ENCODE assay signal across 10 cellular contexts in genomic region chr17:38464251-38464722, GRCh38. TPM values are rescaled to one million over a fixed set of nuclear protein-coding genes. Genes with fewer than 3 reads are reported as not detected.
A peak's percentile ranks its signal among the peaks of the same experiment; 100 is the strongest.
DNase-seq lines count a peak whose midpoint lies in the region; ATAC-seq and TF ChIP-seq lines count a peak whose summit lies in the region.
"Had no signal": no experiment of that assay in that cellular context is flagged by ENCODE, and none has a peak within 500 bp of the region (broad histone marks: within the 10 kb centered on the region; RNA-seq: fewer than 3 reads in every experiment).

No MANE protein-coding gene starts in this region.

- TF ChIP-seq CTCF in H9 (conservative IDR thresholded peaks at IDR 0.05) (no peak), cardiac fibroblast (IDR thresholded peaks at IDR 0.05; ENCODE audit: low read depth, low read length) (no peak)

- peaks cover 10% of the 10 kb centered on the region for H4K20me1 ChIP-seq in H9 (ENCODE audit: control insufficient read depth, insufficient read depth, insufficient read length)

- H3K27me3 ChIP-seq in H9 (ENCODE audit: insufficient read depth, low read length): no peaks in the 10 kb centered on the region

- H3K23ac ChIP-seq in H9 (ENCODE audit: insufficient read length, low read depth, low read length): no peak overlapping the region

- H4K91ac ChIP-seq in H9 (ENCODE audit: insufficient read length, low read depth, low read length): no peak overlapping the region

- H4K5ac ChIP-seq in H9 (ENCODE audit: insufficient read length, low read depth, low read length): no peak overlapping the region

- no peak overlapping the region for H2BK12ac ChIP-seq in H9 (ENCODE audit: insufficient read length, low read depth, low read length)

- no peak overlapping the region for H3K56ac ChIP-seq in H9 (ENCODE audit: insufficient read length, low read depth, low read length)

- no peak overlapping the region for H2BK15ac ChIP-seq in H9 (ENCODE audit: low read depth, low read length)

- H3K79me2 ChIP-seq in H9 (ENCODE audit: insufficient read depth, low read length): peaks cover 3% of the 10 kb centered on the region; the same call in 1 of the 2 replicates

- peaks cover 9 to 13% of the 10 kb centered on the region in 2 experiments for H3K4me1 Mint-ChIP-seq in H9
- H3K4me1 Mint-ChIP-seq: activated CD4-positive, alpha-beta T cell treated with anti-CD3 and anti-CD28 coated beads, Interleukin-2, amount 10 ng/mL, durations not matched to agents 24 days and 14 days; IgD-negative memory B cell had no signal

- H3K4me2 ChIP-seq in H9 (ENCODE audit: insufficient read depth, insufficient read length, low read length): no peak overlapping the region

- H2AFZ ChIP-seq in H9 (ENCODE audit: low read length): no peak overlapping the region

- WGBS in H9 (ENCODE audit: extremely low coverage, insufficient read length, low lambda C conversion rate): no CpG with 5 or more reads among the region's 9 CpGs

- H3K9me3 ChIP-seq in H9 (ENCODE audit: control insufficient read depth, low read depth, low read length): no peaks in the 10 kb centered on the region

- no peak overlapping the region for H3T11ph ChIP-seq in H9 (ENCODE audit: low read length)

- no peaks in the 10 kb centered on the region; a peak in 1 of 5 replicates for H3K9me3 Mint-ChIP-seq in H9
- H3K9me3 Mint-ChIP-seq: activated CD4-positive, alpha-beta T cell treated with anti-CD3 and anti-CD28 coated beads, Interleukin-2, amount 10 ng/mL, durations not matched to agents 24 days and 14 days; IgD-negative memory B cell had no signal

- ATAC-seq in left colon: peak; percentile 20

- H3K4me3 ChIP-seq in cardiac fibroblast (replicated peaks in 1 of 2; ENCODE audit: low read depth in 2 of 2, low read length in 2 of 2): peak overlapping the region in 1 of 2 donors; percentile 63

- intact Hi-C loops in left colon (cut with DNase I, micrococcal nuclease): no loop called here
- intact Hi-C loops in posterior vena cava (cut with DNase I): no loop called here

- H3K79me1 ChIP-seq in H9 (ENCODE audit: insufficient read depth, low read depth, low read length, poor library complexity, severe bottlenecking): no peaks in the 10 kb centered on the region

- no peaks in the 10 kb centered on the region for H3K4me1 ChIP-seq in H9 (ENCODE audit: insufficient read depth, low read length)

- H3K27ac ChIP-seq in H9 (ENCODE audit: insufficient read length, low read depth, low read length) (no peak overlapping the region), substantia nigra (ENCODE audit: low read depth, low read length, poor library complexity, severe bottlenecking) (peak overlapping the region; percentile 92)

- peaks cover 32 to 72% (median 34%) of the 10 kb centered on the region in 3 experiments; a peak in 6 of 7 replicates for H3K36me3 Mint-ChIP-seq in H9 (ENCODE audit: insufficient read depth in 1 of 3, low read depth in 3 of 3)
- H3K36me3 Mint-ChIP-seq: IgD-negative memory B cell had no signal

- no peak overlapping the region for H2BK20ac ChIP-seq in H9 (ENCODE audit: low read depth, low read length, poor library complexity, severe bottlenecking)

- no peak overlapping the region for H3K18ac ChIP-seq in H9 (ENCODE audit: insufficient read length, low read depth, low read length)

- H2BK120ac ChIP-seq in H9 (ENCODE audit: low read depth, low read length, poor library complexity, severe bottlenecking): no peak overlapping the region

- H3K27me3 Mint-ChIP-seq in H9 (ENCODE audit: low read depth): no peaks in the 10 kb centered on the region; the same call in 1 of the 2 replicates
- H3K27me3 Mint-ChIP-seq: activated CD4-positive, alpha-beta T cell treated with anti-CD3 and anti-CD28 coated beads, Interleukin-2, amount 10 ng/mL, durations not matched to agents 24 days and 14 days had no signal

- H3K4me3 Mint-ChIP-seq in H9: no peak overlapping the region
- H3K4me3 Mint-ChIP-seq: activated CD4-positive, alpha-beta T cell treated with anti-CD3 and anti-CD28 coated beads, Interleukin-2, amount 10 ng/mL, durations not matched to agents 24 days and 14 days had no signal

- H3K4ac ChIP-seq in H9 (ENCODE audit: low read depth, low read length): no peak overlapping the region

- no peak overlapping the region; the same call in 1 of the 2 replicates for H3K14ac ChIP-seq in H9 (ENCODE audit: insufficient read depth, low read length)

- H3K23me2 ChIP-seq in H9 (ENCODE audit: insufficient read length, low read depth, low read length, poor library complexity, severe bottlenecking): no peaks in the 10 kb centered on the region

- peak overlapping the region; percentile 25 to 69 (median 58); a peak in 4 of 7 replicates for H3K27ac Mint-ChIP-seq in H9
- H3K27ac Mint-ChIP-seq: activated CD4-positive, alpha-beta T cell treated with anti-CD3 and anti-CD28 coated beads, Interleukin-2, amount 10 ng/mL, durations not matched to agents 24 days and 14 days; IgD-negative memory B cell had no signal

- DNase-seq in H9 (no peak), cardiac fibroblast (ENCODE audit: low read depth in 2 of 2) (peak; percentile 49 to 68), left colon (peak in 1 of 2 donors; percentile 21), substantia nigra (lab: John Stamatoyannopoulos, UW) (peak in 43 of 49 donors; percentile 39 to 93 (median 68)), mesenteric fat pad (ENCODE audit: low spot score) (no peak), HPDE6-E6E7 (ENCODE audit: extremely low spot score) (no peak), posterior vena cava (ENCODE audit: low spot score) (no peak), KG1 (lab: John Stamatoyannopoulos, UW) (no peak)
- DNase-seq: activated CD4-positive, alpha-beta T cell treated with anti-CD3 and anti-CD28 coated beads, Interleukin-2, amount 10 ng/mL, durations not matched to agents 24 days and 14 days had no signal

- no peak overlapping the region for H2AK5ac ChIP-seq in H9 (ENCODE audit: insufficient read length, low read length)

- no peak overlapping the region for H4K8ac ChIP-seq in H9 (replicated peaks; ENCODE audit: insufficient read length, low read depth, low read length)

- H3K9ac ChIP-seq in H9 (ENCODE audit: extremely low read depth, insufficient read length, low read length): no peak overlapping the region

- no peak overlapping the region for H2BK5ac ChIP-seq in H9 (ENCODE audit: insufficient read length, low read length)

RNA-seq across cellular contexts. Expression of gene ARHGAP23, which starts 36.0 kb away (rescaled TPM):
- 96.3 and 97.9 TPM in 2 replicates for total RNA-seq in H9 (2021)
- total RNA-seq in left colon: 10 to 100 TPM in 1 of 2 donors, 1 to 10 TPM in 1; 3.9 to 11.3 TPM
- 63.4 TPM for total RNA-seq in mesenteric fat pad
- 10 to 100 TPM; 72.9 to 90.4 TPM for total RNA-seq in posterior vena cava

Comparison
In these comparisons a context has a peak if more than half of its experiments do, and no peak if none do; other contexts are left out.
1. DNase-seq: peak in cardiac fibroblast (2 of 2) and substantia nigra (43 of 49); none in H9 (single experiment), mesenteric fat pad (single experiment), HPDE6-E6E7 (single experiment), posterior vena cava (single experiment) and KG1 (single experiment).